Comparison of ENCODE assay signal across 8 cellular contexts in genomic region chr3:195897081-195897852, GRCh38.
A peak's percentile ranks its signal among the peaks of the same experiment; 100 is the strongest.
DNase-seq lines count a peak whose midpoint lies in the region; ATAC-seq and TF ChIP-seq lines count a peak whose summit lies in the region.

No MANE protein-coding gene starts in this region.

- ATAC-seq in GM21737 (IDR thresholded peaks at IDR 0.05; ENCODE audit: unreplicated experiment) (no peak), GM21367 (IDR thresholded peaks at IDR 0.05; ENCODE audit: unreplicated experiment) (no peak)

- peak overlapping the region; percentile 47 for H3K27ac ChIP-seq in muscle layer of duodenum (ENCODE audit: low read length)

- DNase-seq in AG20443 (ENCODE audit: low spot score) (peak; percentile 73), cerebellar cortex (ENCODE audit: low spot score) (peak; percentile 68), NCI-H446 (lab: John Stamatoyannopoulos, UW) (no peak), DMS153 (lab: John Stamatoyannopoulos, UW) (no peak)

- peak overlapping the region; percentile 96 for H3K4me2 ChIP-seq in Loucy (ENCODE audit: low read depth, low read length, poor library complexity, severe bottlenecking)

- H3K9me3 ChIP-seq in Loucy (ENCODE audit: insufficient read depth, low read depth, low read length) (no peaks in the 10 kb centered on the region), muscle layer of duodenum (ENCODE audit: control insufficient read depth in 1 of 2, low read length in 2 of 2) (no peaks in the 10 kb centered on the region)

- no peaks in the 10 kb centered on the region for H3K27me3 ChIP-seq in Loucy (ENCODE audit: insufficient read depth, low read length, poor library complexity, severe bottlenecking)
- no peaks in the 10 kb centered on the region for H3K27me3 ChIP-seq in muscle layer of duodenum (ENCODE audit: low read depth, low read length)

- H3K9ac ChIP-seq in Loucy (ENCODE audit: low read depth, low read length, poor library complexity, severe bottlenecking) = peak overlapping the region; percentile 84

- H2AFZ ChIP-seq in Loucy (ENCODE audit: low read length) = no peak overlapping the region

- H4K20me1 ChIP-seq in Loucy (ENCODE audit: insufficient read depth, low read length, poor library complexity, severe bottlenecking) = peaks cover 18% of the 10 kb centered on the region

- H3K79me2 ChIP-seq in Loucy (ENCODE audit: insufficient read depth, low read length) = peaks cover 81% of the 10 kb centered on the region

- H3K4me1 ChIP-seq in Loucy (ENCODE audit: insufficient read depth, low read length, poor library complexity, severe bottlenecking) (peaks cover 60% of the 10 kb centered on the region), muscle layer of duodenum (ENCODE audit: control insufficient read depth in 1 of 2, insufficient read depth in 2 of 2, low read length in 2 of 2) (peaks cover 25 to 51% of the 10 kb centered on the region in 2 donors)

- H3F3A ChIP-seq in Loucy (ENCODE audit: low read depth) = no peaks in the 10 kb centered on the region

- H3K4me3 ChIP-seq in Loucy (ENCODE audit: low read length, poor library complexity, severe bottlenecking) = no peak overlapping the region
- H3K4me3 ChIP-seq in muscle layer of duodenum (ENCODE audit: low read depth in 1 of 2, low read length in 2 of 2) = peak overlapping the region in 1 of 2 donors; percentile 76

- no peaks in the 10 kb centered on the region for H3K9me2 ChIP-seq in Loucy (replicated peaks; ENCODE audit: low read depth, low read length)

- H3K36me3 ChIP-seq in Loucy (ENCODE audit: insufficient read depth, low read length) = no peaks in the 10 kb centered on the region
- H3K36me3 ChIP-seq in muscle layer of duodenum (ENCODE audit: control insufficient read depth in 1 of 2, insufficient read depth in 2 of 2, low read length in 2 of 2) = no peaks in the 10 kb centered on the region

- no peak for TF ChIP-seq CTCF in Loucy (conservative IDR thresholded peaks at IDR 0.05; ENCODE audit: low read length)

Comparison
In these comparisons a context has a peak if more than half of its experiments do, and no peak if none do; other contexts are left out.
1. DNase-seq: peak in AG20443 (single experiment) and cerebellar cortex (single experiment); none in NCI-H446 (0 of 2) and DMS153 (single experiment).